1 cellular context compared by ENCODE assay signal in genomic region chr15:44711356-44712107, GRCh38.
TF ChIP-seq lines count a peak whose summit lies in the region.

Gene B2M, plus strand, starts transcription at chr15:44711517. Its CDS starts 30 bp downstream, at chr15:44711547.

TF ChIP-seq in WTC11, 78 proteins besides CTCF, POLR2A, EP300 and RAD21 (continued from another document):
- TF ChIP-seq MYBL2 (CRISPR knock-in tag; IDR thresholded peaks at IDR 0.05) (peak; percentile 55; the same call in 1 of the 2 replicates), FOXP4 (CRISPR knock-in tag; IDR thresholded peaks at IDR 0.05) (no peak; the same call in 1 of the 2 replicates), IRF2 (CRISPR knock-in tag; IDR thresholded peaks at IDR 0.05; ENCODE audit: borderline replicate concordance, low read depth) (no peak), PRDM15 (CRISPR knock-in tag; IDR thresholded peaks at IDR 0.05) (no peak)
- TF ChIP-seq, protein P1, sequence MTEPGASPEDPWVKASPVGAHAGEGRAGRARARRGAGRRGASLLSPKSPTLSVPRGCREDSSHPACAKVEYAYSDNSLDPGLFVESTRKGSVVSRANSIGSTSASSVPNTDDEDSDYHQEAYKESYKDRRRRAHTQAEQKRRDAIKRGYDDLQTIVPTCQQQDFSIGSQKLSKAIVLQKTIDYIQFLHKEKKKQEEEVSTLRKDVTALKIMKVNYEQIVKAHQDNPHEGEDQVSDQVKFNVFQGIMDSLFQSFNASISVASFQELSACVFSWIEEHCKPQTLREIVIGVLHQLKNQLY (CRISPR knock-in tag; IDR thresholded peaks at IDR 0.05), result no peak
